Comparison of ENCODE assay signal across 17 cellular contexts in the genomic region with DNA sequence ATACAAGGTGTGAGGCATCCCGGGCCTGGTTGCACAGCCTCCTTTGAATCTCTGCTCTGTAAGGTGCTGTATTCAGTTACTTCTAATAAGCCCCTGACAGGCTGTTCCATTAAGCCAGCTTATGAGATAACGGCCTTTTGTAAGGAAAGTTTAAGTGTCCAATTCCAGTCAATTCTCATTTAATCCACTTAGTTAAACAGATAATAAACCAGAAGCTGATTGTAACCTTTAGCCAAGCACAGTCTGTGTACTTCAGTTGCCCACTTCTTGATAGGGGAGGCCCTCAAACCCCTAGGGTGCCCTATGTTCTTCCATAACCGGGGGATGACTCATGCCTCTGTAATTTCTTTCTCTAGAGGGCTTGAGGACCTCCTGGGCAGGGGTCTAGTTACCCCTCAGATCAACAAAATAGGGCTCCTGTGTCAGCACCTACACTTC.
A peak's percentile ranks its signal among the peaks of the same experiment; 100 is the strongest.
DNase-seq lines count a peak whose midpoint lies in the region; ATAC-seq and FAIRE-seq lines count a peak whose summit lies in the region.
"Had no signal": no experiment of that assay in that cellular context is flagged by ENCODE, and none has a peak within 500 bp of the region (broad histone marks: within the 10 kb centered on the region; RNA-seq: fewer than 3 reads in every experiment).

No MANE protein-coding gene starts in this region.

- no peaks in the 10 kb centered on the region for H3K27me3 ChIP-seq in NT2/D1 (ENCODE audit: insufficient read depth, insufficient read length)
- H3K27me3 ChIP-seq: right atrium auricular region had no signal

- H3K4me3 ChIP-seq in NT2/D1 (ENCODE audit: insufficient read length, low read depth): no peak overlapping the region
- H3K4me3 ChIP-seq: right atrium auricular region had no signal

- DNase-seq in D341Med (ENCODE audit: low spot score): peak; percentile 71
- peak; percentile 21 for DNase-seq in HT1080 (ENCODE audit: low read depth)
- DNase-seq in NT2/D1 (ENCODE audit: low read depth, low spot score): peak; percentile 47
- DNase-seq in fibroblast of peridontal ligament (ENCODE audit: extremely low read depth): peak; percentile 35
- no peak for DNase-seq in activated CD8-positive, alpha-beta memory T cell treated with anti-CD3 and anti-CD28 coated beads, Interleukin-2, amount 50 U/mL, for 4 hours
- no peak for DNase-seq in stimulated activated CD8-positive, alpha-beta memory T cell treated with anti-CD3 and anti-CD28 coated beads, Interleukin-4, amount 100 ng/mL, for 48 hours
- no peak for DNase-seq in frontal cortex (ENCODE audit: low spot score in 2 of 2)
- no peak for DNase-seq in left ventricle myocardium superior
- DNase-seq: activated CD4-positive, alpha-beta T cell treated with anti-CD3 and anti-CD28 coated beads, Interleukin-2, amount 10 ng/mL, durations not matched to agents 24 days and 14 days; aorta; effector CD8-positive, alpha-beta T cell; GOT3; naive thymus-derived CD8-positive, alpha-beta T cell; NCI-H2029 had no signal

- H3K9ac ChIP-seq in NT2/D1 (ENCODE audit: insufficient read length, low read depth): no peak overlapping the region

- no peaks in the 10 kb centered on the region for H3K36me3 ChIP-seq in NT2/D1 (ENCODE audit: insufficient read depth, insufficient read length, low read length)
- H3K36me3 ChIP-seq: right atrium auricular region had no signal

- H3K4me1 ChIP-seq in NT2/D1 (ENCODE audit: insufficient read depth, insufficient read length): peaks cover 4% of the 10 kb centered on the region
- H3K4me1 ChIP-seq: right atrium auricular region had no signal

- intact Hi-C loops in left ventricle myocardium superior (cut with micrococcal nuclease): no loop called here

- no peak for FAIRE-seq in frontal cortex (lab: Jason Lieb, UNC)

- H3K9me3 ChIP-seq in NT2/D1 (ENCODE audit: insufficient read depth, low read length): no peaks in the 10 kb centered on the region
- H3K9me3 ChIP-seq: right atrium auricular region had no signal

- no peak for ATAC-seq in left ventricle myocardium superior
- ATAC-seq: left lobe of liver; naive thymus-derived CD8-positive, alpha-beta T cell; Panc1 had no signal

Comparison
In these comparisons a context has a peak if more than half of its experiments do, and no peak if none do; other contexts are left out.
1. DNase-seq: peak in D341Med (single experiment), HT1080 (single experiment), NT2/D1 (single experiment) and fibroblast of peridontal ligament (single experiment); none in activated CD8-positive, alpha-beta memory T cell treated with anti-CD3 and anti-CD28 coated beads, Interleukin-2, amount 50 U/mL, for 4 hours (single experiment), stimulated activated CD8-positive, alpha-beta memory T cell treated with anti-CD3 and anti-CD28 coated beads, Interleukin-4, amount 100 ng/mL, for 48 hours (single experiment), frontal cortex (0 of 2) and left ventricle myocardium superior (single experiment).